In genomic region chr7:123505221-123505620, GRCh38 we compare ENCODE assay signal across 2 cellular contexts.
TF ChIP-seq lines count a peak whose summit lies in the region.

No MANE protein-coding gene starts in this region.

TF ChIP-seq in HEK293, 187 proteins besides CTCF, POLR2A, EP300 and RAD21:
- TF ChIP-seq SETDB1 (IDR thresholded peaks at IDR 0.05; ENCODE audit: insufficient read length, low read length) (peak; percentile 17), ZNF645 (tag by site-specific recombination; IDR thresholded peaks at IDR 0.05) (no peak)

TF ChIP-seq in K562, 482 proteins besides CTCF, POLR2A, EP300 and RAD21:
- TF ChIP-seq TAF1 (IDR thresholded peaks at IDR 0.05; ENCODE audit: control insufficient read depth, extremely low read depth, insufficient read depth, low read length, severe bottlenecking) (no peak), EZH2 (IDR thresholded peaks at IDR 0.05; ENCODE audit: borderline replicate concordance, low read depth, low read length) (no peak), ZEB2 (IDR thresholded peaks at IDR 0.05) (no peak), TCFL5 (CRISPR knock-in tag; conservative IDR thresholded peaks at IDR 0.05) (no peak), ZNF551 (CRISPR knock-in tag; IDR thresholded peaks at IDR 0.05) (no peak), XRCC3 (IDR thresholded peaks at IDR 0.05) (no peak), TEAD2 (tag; IDR thresholded peaks at IDR 0.05) (no peak), POLR3A (IDR thresholded peaks at IDR 0.05; ENCODE audit: borderline replicate concordance, extremely low read depth, insufficient read depth, insufficient read length) (no peak), KDM5B (IDR thresholded peaks at IDR 0.05; ENCODE audit: insufficient replicate concordance, low read depth, low read length) (no peak), SMAD2 (IDR thresholded peaks at IDR 0.05; ENCODE audit: low read depth, low read length) (no peak), TRIM28 (IDR thresholded peaks at IDR 0.05) (peak; percentile 95), SMAD1 (IDR thresholded peaks at IDR 0.05; ENCODE audit: low read depth, low read length, partially characterized antibody) (no peak), ILF3 (IDR thresholded peaks at IDR 0.05; ENCODE audit: borderline replicate concordance) (no peak), FOXK2 (conservative IDR thresholded peaks at IDR 0.05 in 1 of 2, IDR thresholded peaks at IDR 0.05 in 1 of 2; ENCODE audit: low read depth in 2 of 2) (no peak), FOXK1 (CRISPR knock-in tag; IDR thresholded peaks at IDR 0.05; ENCODE audit: borderline replicate concordance) (no peak), CBX1 (IDR thresholded peaks at IDR 0.05; ENCODE audit: low read depth) (peak; percentile 77; the same call in 1 of the 2 replicates), GTF2B (IDR thresholded peaks at IDR 0.05; ENCODE audit: extremely low read depth, insufficient read length) (no peak), CBX3 (IDR thresholded peaks at IDR 0.05; ENCODE audit: borderline replicate concordance in 1 of 2, low read length in 2 of 2) (peak in 1 of 2 experiments; percentile 93; a peak in 2 of 3 replicates), SIX5 (IDR thresholded peaks at IDR 0.05; ENCODE audit: borderline replicate concordance in 1 of 2, insufficient read depth in 1 of 2, low read depth in 1 of 2, low read length in 2 of 2) (no peak), CBX5 (IDR thresholded peaks at IDR 0.05; ENCODE audit: borderline replicate concordance, low read depth) (peak; percentile 95), FOXJ2 (tag; IDR thresholded peaks at IDR 0.05) (no peak), ZNF174 (CRISPR knock-in tag; IDR thresholded peaks at IDR 0.05) (no peak), ETV1 (tag; conservative IDR thresholded peaks at IDR 0.05; ENCODE audit: low read depth) (0 out of 2 replicates have a peak, but pooled peaks have one; percentile 10), ZNF586 (CRISPR knock-in tag; conservative IDR thresholded peaks at IDR 0.05) (no peak), HSF4 (CRISPR knock-in tag; IDR thresholded peaks at IDR 0.05; ENCODE audit: borderline replicate concordance) (no peak), TRIM24 (IDR thresholded peaks at IDR 0.05) (peak in 1 of 2 experiments; percentile 38; a peak in 1 of 4 replicates), SREBF1 (IDR thresholded peaks at IDR 0.05; ENCODE audit: borderline replicate concordance, low read depth, low read length) (no peak), CC2D1A (IDR thresholded peaks at IDR 0.05) (no peak), ZNF398 (CRISPR knock-in tag; IDR thresholded peaks at IDR 0.05) (no peak), ATF6 (CRISPR knock-in tag; IDR thresholded peaks at IDR 0.05) (no peak), SMC3 (conservative IDR thresholded peaks at IDR 0.05; ENCODE audit: insufficient read depth, low read depth, low read length) (no peak), PATZ1 (CRISPR knock-in tag; IDR thresholded peaks at IDR 0.05; ENCODE audit: borderline replicate concordance) (no peak), IRF9 (tag; IDR thresholded peaks at IDR 0.05) (no peak), BMI1 (IDR thresholded peaks at IDR 0.05; ENCODE audit: low read length) (no peak), ZFP36 (IDR thresholded peaks at IDR 0.05; ENCODE audit: low read depth, low read length, partially characterized antibody) (peak; percentile 42), ZBTB11 (CRISPR knock-in tag; IDR thresholded peaks at IDR 0.05) (no peak), HNRNPLL (IDR thresholded peaks at IDR 0.05; ENCODE audit: low read depth, low read length, poor library complexity, severe bottlenecking) (no peak), PHF20 (IDR thresholded peaks at IDR 0.05; ENCODE audit: partially characterized antibody) (no peak), SRF (CRISPR knock-in tag; IDR thresholded peaks at IDR 0.05) (no peak), KDM1A (IDR thresholded peaks at IDR 0.05) (no peak), ADNP (tag; IDR thresholded peaks at IDR 0.05) (no peak), LARP7 (IDR thresholded peaks at IDR 0.05) (no peak)
- TF ChIP-seq, protein P1, sequence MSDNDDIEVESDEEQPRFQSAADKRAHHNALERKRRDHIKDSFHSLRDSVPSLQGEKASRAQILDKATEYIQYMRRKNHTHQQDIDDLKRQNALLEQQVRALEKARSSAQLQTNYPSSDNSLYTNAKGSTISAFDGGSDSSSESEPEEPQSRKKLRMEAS (CRISPR knock-in tag; IDR thresholded peaks at IDR 0.05), result no peak
- TF ChIP-seq, protein P2, sequence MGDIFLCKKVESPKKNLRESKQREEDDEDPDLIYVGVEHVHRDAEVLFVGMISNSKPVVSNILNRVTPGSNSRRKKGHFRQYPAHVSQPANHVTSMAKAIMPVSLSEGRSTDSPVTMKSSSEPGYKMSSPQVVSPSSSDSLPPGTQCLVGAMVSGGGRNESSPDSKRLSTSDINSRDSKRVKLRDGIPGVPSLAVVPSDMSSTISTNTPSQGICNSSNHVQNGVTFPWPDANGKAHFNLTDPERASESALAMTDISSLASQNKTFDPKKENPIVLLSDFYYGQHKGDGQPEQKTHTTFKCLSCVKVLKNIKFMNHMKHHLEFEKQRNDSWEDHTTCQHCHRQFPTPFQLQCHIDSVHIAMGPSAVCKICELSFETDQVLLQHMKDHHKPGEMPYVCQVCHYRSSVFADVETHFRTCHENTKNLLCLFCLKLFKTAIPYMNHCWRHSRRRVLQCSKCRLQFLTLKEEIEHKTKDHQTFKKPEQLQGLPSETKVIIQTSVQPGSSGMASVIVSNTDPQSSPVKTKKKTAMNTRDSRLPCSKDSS (IDR thresholded peaks at IDR 0.05; ENCODE audit: low read depth, partially characterized antibody), result peak; percentile 81
